In the genomic region with DNA sequence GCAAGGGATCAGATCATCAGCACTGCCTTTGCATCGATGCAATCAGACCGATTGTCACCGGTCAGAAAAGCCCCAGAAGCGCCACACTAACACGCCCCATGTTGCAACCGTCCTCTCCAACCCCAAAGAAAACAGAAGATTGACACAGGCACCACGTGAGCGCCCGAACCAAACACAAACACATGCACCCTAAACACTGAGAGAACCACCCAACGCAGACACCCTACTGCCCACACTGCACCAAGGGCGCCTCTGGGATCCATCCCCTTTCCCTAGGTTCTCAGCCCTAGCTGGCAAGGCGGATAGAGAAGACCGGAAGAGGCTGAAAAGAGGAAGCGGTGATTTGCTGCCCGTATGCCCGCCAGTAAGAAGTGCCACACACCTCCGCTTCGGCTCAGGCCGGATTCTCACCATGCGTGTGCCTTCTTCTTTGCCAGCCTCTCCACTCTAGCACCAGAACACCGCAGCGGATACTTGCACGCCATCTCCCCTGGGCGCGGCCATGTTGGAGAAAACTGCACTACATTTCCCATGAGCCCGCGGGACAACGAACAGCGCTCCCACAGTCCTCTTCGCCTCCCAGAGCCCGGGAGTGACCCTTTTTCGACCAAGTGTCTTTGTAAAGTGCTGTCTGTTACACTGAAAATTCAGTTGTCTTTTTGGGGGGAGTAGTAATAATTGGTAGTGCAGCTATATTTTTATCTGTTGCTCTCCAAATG, we compare ENCODE assay signal across 8 cellular contexts.
DNase-seq lines count a peak whose midpoint lies in the region; ATAC-seq lines count a peak whose summit lies in the region.

A gene with protein sequence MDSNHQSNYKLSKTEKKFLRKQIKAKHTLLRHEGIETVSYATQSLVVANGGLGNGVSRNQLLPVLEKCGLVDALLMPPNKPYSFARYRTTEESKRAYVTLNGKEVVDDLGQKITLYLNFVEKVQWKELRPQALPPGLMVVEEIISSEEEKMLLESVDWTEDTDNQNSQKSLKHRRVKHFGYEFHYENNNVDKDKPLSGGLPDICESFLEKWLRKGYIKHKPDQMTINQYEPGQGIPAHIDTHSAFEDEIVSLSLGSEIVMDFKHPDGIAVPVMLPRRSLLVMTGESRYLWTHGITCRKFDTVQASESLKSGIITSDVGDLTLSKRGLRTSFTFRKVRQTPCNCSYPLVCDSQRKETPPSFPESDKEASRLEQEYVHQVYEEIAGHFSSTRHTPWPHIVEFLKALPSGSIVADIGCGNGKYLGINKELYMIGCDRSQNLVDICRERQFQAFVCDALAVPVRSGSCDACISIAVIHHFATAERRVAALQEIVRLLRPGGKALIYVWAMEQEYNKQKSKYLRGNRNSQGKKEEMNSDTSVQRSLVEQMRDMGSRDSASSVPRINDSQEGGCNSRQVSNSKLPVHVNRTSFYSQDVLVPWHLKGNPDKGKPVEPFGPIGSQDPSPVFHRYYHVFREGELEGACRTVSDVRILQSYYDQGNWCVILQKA (minus strand): TSS at position 517 of the 719 bp plus-strand sequence. CDS start 4,842 bp downstream, outside the sequence.

- DNase-seq in ACHN, result peak; percentile 70
- DNase-seq in NCI-H2227 treated with DMSO at 0.1 percent for 48 hours (lab: John Stamatoyannopoulos, UW), result peak; percentile 66
- peak; percentile 64 for DNase-seq in activated CD4-positive, CD25-positive, alpha-beta regulatory T cell treated with anti-CD3 and anti-CD28 coated beads, Interleukin-2, amount 50 U/mL, for 16 hours (ENCODE audit: low read depth, low spot score)
- peak; percentile 87 for DNase-seq in cerebellar cortex (ENCODE audit: low spot score)
- DNase-seq in kidney tubule cell (ENCODE audit: low spot score), result peak; percentile 71
- DNase-seq in stimulated activated CD4-positive, alpha-beta T cell treated with anti-CD3 and anti-CD28 coated beads, Interleukin-1b, Interleukin-23, amount 100 ng/mL, for 24 hours (ENCODE audit: low read depth in 4 of 4, low spot score in 1 of 4), result peak; percentile 53 to 62 (median 59)

- ATAC-seq in GM18868 (IDR thresholded peaks at IDR 0.05; ENCODE audit: unreplicated experiment) (peak; percentile 78), HG03097 (IDR thresholded peaks at IDR 0.05; ENCODE audit: low FRiP score, unreplicated experiment) (peak; percentile 77)

- in situ Hi-C loops in ACHN (cut with HindIII; ENCODE audit: low pct_ligation_motif_present, low pct_unique_long_range_greater_than_20kb, low sequenced_read_pairs), result no loop called here

Comparison
In these comparisons a context has a peak if more than half of its experiments do, and no peak if none do; other contexts are left out.
1. Peak in every context shown above with its lines: DNase-seq and ATAC-seq.